ENCODE assay signal across 1 cellular context in the genomic region with DNA sequence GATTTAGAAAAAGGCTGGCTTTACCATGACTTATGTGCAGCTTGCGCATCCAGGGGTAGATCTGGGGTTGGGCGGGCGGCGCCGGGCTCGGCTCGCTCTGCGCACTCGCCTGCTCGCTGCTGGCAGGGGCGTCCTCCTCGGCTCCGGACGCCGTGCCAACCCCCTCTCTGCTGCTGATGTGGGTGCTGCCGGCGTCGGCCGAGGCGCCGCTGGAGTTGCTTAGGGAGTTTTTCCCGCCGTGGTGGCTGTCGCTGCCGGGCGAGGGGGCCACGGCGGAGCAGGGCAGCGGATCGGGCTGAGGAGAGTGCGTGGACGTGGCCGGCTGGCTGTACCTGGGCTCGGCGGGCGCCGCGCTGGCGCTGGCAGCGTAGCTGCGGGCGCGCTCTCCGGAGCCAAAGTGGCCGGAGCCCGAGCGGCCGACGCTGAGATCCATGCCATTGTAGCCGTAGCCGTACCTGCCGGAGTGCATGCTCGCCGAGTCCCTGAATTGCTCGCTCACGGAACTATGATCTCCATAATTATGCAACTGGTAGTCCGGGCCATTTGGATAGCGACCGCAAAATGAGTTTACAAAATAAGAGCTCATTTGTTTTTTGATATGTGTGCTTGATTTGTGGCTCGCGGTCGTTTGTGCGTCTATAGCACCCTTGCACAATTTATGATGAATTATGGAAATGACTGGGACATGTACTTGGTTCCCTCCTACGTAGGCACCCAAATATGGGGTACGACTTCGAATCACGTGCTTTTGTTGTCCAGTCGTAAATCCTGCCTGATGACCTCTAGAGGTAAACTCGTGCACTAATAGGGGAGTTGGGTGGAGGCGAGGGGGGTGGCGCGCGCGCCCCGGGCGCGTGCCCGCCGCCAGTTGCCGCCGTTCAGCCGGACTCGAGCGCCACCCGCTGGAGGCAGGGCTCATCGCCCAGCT.
TF ChIP-seq lines count a peak whose summit lies in the region.

HOXA5 (minus strand) TSS at position 660 of the 928 bp plus-strand sequence; CDS start at position 586, 74 bp downstream.

TF ChIP-seq in HepG2, 621 proteins besides CTCF, POLR2A, EP300 and RAD21 (continued from another document):
- TF ChIP-seq ZBTB46 (CRISPR knock-in tag; IDR thresholded peaks at IDR 0.05; ENCODE audit: borderline replicate concordance) (no peak), NCOA2 (CRISPR knock-in tag; IDR thresholded peaks at IDR 0.05) (no peak), MEIS2 (CRISPR knock-in tag; IDR thresholded peaks at IDR 0.05) (no peak), ATF2 (CRISPR knock-in tag; IDR thresholded peaks at IDR 0.05) (no peak), IKZF4 (CRISPR knock-in tag; IDR thresholded peaks at IDR 0.05; ENCODE audit: borderline replicate concordance, low read depth, not compliant biosample characterization) (no peak), E2F1 (CRISPR knock-in tag; IDR thresholded peaks at IDR 0.05) (0 out of 2 replicates have a peak, but pooled peaks have one; percentile 9), XRCC5 (optimal IDR thresholded peaks at IDR 0.05; ENCODE audit: low read length) (peak; percentile 55), TBX3 (IDR thresholded peaks at IDR 0.05; ENCODE audit: borderline replicate concordance) (no peak), ZNF432 (CRISPR knock-in tag; IDR thresholded peaks at IDR 0.05; ENCODE audit: borderline replicate concordance) (no peak), CBFB (CRISPR knock-in tag; IDR thresholded peaks at IDR 0.05) (no peak), USF2 (IDR thresholded peaks at IDR 0.05; ENCODE audit: low read depth, low read length) (peak; percentile 60), USF2 (CRISPR knock-in tag; IDR thresholded peaks at IDR 0.05; ENCODE audit: borderline replicate concordance) (peak; percentile 87), SOX13 (IDR thresholded peaks at IDR 0.05) (no peak), SOX13 (CRISPR knock-in tag; conservative IDR thresholded peaks at IDR 0.05 in 1 of 2, IDR thresholded peaks at IDR 0.05 in 1 of 2) (no peak; a peak in 1 of 4 replicates), PHF8 (CRISPR knock-in tag; IDR thresholded peaks at IDR 0.05) (peak; percentile 41; the same call in 1 of the 2 replicates), SMC3 (IDR thresholded peaks at IDR 0.05; ENCODE audit: low read length) (peak; percentile 14; the same call in 1 of the 2 replicates), SKI (IDR thresholded peaks at IDR 0.05; ENCODE audit: partially characterized antibody) (peak; percentile 14), ZFP1 (CRISPR knock-in tag; IDR thresholded peaks at IDR 0.05) (no peak), ZNF235 (CRISPR knock-in tag; IDR thresholded peaks at IDR 0.05; ENCODE audit: borderline replicate concordance) (0 out of 2 replicates have a peak, but pooled peaks have one; percentile 36), HMG20B (CRISPR knock-in tag; conservative IDR thresholded peaks at IDR 0.05) (no peak)
- TF ChIP-seq, protein P1, sequence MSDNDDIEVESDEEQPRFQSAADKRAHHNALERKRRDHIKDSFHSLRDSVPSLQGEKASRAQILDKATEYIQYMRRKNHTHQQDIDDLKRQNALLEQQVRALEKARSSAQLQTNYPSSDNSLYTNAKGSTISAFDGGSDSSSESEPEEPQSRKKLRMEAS (IDR thresholded peaks at IDR 0.05), result peak; percentile 60
- TF ChIP-seq, protein P2, sequence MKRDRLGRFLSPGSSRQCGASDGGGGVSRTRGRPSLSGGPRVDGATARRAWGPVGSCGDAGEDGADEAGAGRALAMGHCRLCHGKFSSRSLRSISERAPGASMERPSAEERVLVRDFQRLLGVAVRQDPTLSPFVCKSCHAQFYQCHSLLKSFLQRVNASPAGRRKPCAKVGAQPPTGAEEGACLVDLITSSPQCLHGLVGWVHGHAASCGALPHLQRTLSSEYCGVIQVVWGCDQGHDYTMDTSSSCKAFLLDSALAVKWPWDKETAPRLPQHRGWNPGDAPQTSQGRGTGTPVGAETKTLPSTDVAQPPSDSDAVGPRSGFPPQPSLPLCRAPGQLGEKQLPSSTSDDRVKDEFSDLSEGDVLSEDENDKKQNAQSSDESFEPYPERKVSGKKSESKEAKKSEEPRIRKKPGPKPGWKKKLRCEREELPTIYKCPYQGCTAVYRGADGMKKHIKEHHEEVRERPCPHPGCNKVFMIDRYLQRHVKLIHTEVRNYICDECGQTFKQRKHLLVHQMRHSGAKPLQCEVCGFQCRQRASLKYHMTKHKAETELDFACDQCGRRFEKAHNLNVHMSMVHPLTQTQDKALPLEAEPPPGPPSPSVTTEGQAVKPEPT (CRISPR knock-in tag; IDR thresholded peaks at IDR 0.05; ENCODE audit: low read depth), result no peak
- TF ChIP-seq, protein P3, sequence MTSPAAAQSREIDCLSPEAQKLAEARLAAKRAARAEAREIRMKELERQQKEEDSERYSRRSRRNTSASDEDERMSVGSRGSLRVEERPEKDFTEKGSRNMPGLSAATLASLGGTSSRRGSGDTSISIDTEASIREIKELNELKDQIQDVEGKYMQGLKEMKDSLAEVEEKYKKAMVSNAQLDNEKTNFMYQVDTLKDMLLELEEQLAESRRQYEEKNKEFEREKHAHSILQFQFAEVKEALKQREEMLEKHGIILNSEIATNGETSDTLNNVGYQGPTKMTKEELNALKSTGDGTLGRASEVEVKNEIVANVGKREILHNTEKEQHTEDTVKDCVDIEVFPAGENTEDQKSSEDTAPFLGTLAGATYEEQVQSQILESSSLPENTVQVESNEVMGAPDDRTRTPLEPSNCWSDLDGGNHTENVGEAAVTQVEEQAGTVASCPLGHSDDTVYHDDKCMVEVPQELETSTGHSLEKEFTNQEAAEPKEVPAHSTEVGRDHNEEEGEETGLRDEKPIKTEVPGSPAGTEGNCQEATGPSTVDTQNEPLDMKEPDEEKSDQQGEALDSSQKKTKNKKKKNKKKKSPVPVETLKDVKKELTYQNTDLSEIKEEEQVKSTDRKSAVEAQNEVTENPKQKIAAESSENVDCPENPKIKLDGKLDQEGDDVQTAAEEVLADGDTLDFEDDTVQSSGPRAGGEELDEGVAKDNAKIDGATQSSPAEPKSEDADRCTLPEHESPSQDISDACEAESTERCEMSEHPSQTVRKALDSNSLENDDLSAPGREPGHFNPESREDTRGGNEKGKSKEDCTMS (CRISPR knock-in tag; conservative IDR thresholded peaks at IDR 0.05), result no peak
- TF ChIP-seq, protein P4, sequence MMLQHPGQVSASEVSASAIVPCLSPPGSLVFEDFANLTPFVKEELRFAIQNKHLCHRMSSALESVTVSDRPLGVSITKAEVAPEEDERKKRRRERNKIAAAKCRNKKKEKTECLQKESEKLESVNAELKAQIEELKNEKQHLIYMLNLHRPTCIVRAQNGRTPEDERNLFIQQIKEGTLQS (CRISPR knock-in tag; IDR thresholded peaks at IDR 0.05), result no peak
